In genomic region chr17:4895121-4895520, GRCh38 we compare ENCODE assay signal across 1 cellular context.
TF ChIP-seq lines count a peak whose summit lies in the region.

No MANE protein-coding gene starts in this region.

TF ChIP-seq in K562, 482 proteins besides CTCF, POLR2A, EP300 and RAD21:
- TF ChIP-seq PML (IDR thresholded peaks at IDR 0.05; ENCODE audit: low read length) (no peak), POLR2G (IDR thresholded peaks at IDR 0.05; ENCODE audit: low read depth, low read length) (0 out of 2 replicates have a peak, but pooled peaks have one; percentile 45)
